Comparison of ENCODE assay signal across 23 cellular contexts in genomic region chr10:3968727-3969126, GRCh38.
DNase-seq lines count a peak whose midpoint lies in the region; ATAC-seq, FAIRE-seq and TF ChIP-seq lines count a peak whose summit lies in the region.
"Had no signal": no experiment of that assay in that cellular context is flagged by ENCODE, and none has a peak within 500 bp of the region (broad histone marks: within the 10 kb centered on the region; RNA-seq: fewer than 3 reads in every experiment).

No MANE protein-coding gene starts in this region.

- H3K9me3 Mint-ChIP-seq in activated CD8-positive, alpha-beta T cell treated with anti-CD3 and anti-CD28 coated beads, Interleukin-2, amount 10 ng/mL, durations not matched to agents 7 days and 5 days (ENCODE audit: insufficient read depth): peaks cover 14% of the 10 kb centered on the region
- no peaks in the 10 kb centered on the region for H3K9me3 Mint-ChIP-seq in activated CD8-positive, alpha-beta T cell treated with anti-CD3 and anti-CD28 coated beads for 36 hours
- H3K9me3 Mint-ChIP-seq: CD8-positive, alpha-beta memory T cell had no signal

- CTCF ChIA-PET in activated CD8-positive, alpha-beta T cell treated with anti-CD3 and anti-CD28 coated beads, Interleukin-2, amount 10 ng/mL, durations not matched to agents 7 days and 5 days (lab: Charles Lee): interaction anchor here (6.0 kb wide), 1 partner anchor 8 kb away, joined by 41 read pairs; no protein-coding TSS in a partner anchor
- CTCF ChIA-PET in activated CD8-positive, alpha-beta T cell treated with anti-CD3 and anti-CD28 coated beads for 36 hours (lab: Charles Lee): interaction anchor here (1.7 kb wide), 1 partner anchor 7 kb away, joined by 7 read pairs; no protein-coding TSS in a partner anchor

- POLR2A ChIA-PET in activated CD8-positive, alpha-beta T cell treated with anti-CD3 and anti-CD28 coated beads, Interleukin-2, amount 10 ng/mL, durations not matched to agents 7 days and 5 days (lab: Charles Lee): interaction anchor here (5.6 kb wide), 1 partner anchor 7 kb away, joined by 59 read pairs; no protein-coding TSS in a partner anchor
- POLR2A ChIA-PET in activated CD8-positive, alpha-beta T cell treated with anti-CD3 and anti-CD28 coated beads for 36 hours (lab: Charles Lee): no interaction called here

- TF ChIP-seq POLR2A in GM18505 (IDR thresholded peaks at IDR 0.05; ENCODE audit: borderline replicate concordance, extremely low read depth, insufficient read depth, insufficient read length): no peak
- TF ChIP-seq POLR2A in GM12891 (IDR thresholded peaks at IDR 0.05; ENCODE audit: low read depth, low read length): no peak

- no peak overlapping the region for H3K4me3 Mint-ChIP-seq in activated CD8-positive, alpha-beta T cell treated with anti-CD3 and anti-CD28 coated beads, Interleukin-2, amount 10 ng/mL, durations not matched to agents 7 days and 5 days
- H3K4me3 Mint-ChIP-seq in activated CD8-positive, alpha-beta T cell treated with anti-CD3 and anti-CD28 coated beads for 36 hours: no peak overlapping the region
- H3K4me3 Mint-ChIP-seq: CD14-positive monocyte had no signal

- no peak for TF ChIP-seq CTCF in activated CD8-positive, alpha-beta T cell treated with anti-CD3 and anti-CD28 coated beads for 36 hours (IDR thresholded peaks at IDR 0.05)

- H3K27ac Mint-ChIP-seq in activated CD8-positive, alpha-beta T cell treated with anti-CD3 and anti-CD28 coated beads, Interleukin-2, amount 10 ng/mL, durations not matched to agents 7 days and 5 days: peak overlapping the region; percentile 33
- no peak overlapping the region for H3K27ac Mint-ChIP-seq in activated CD8-positive, alpha-beta T cell treated with anti-CD3 and anti-CD28 coated beads for 36 hours

- no peak for DNase-seq in activated CD8-positive, alpha-beta T cell treated with anti-CD3 and anti-CD28 coated beads, Interleukin-2, amount 10 ng/mL, durations not matched to agents 7 days and 5 days
- no peak for DNase-seq in activated CD8-positive, alpha-beta T cell treated with anti-CD3 and anti-CD28 coated beads for 36 hours
- peak; percentile 50 for DNase-seq in dermis blood vessel endothelial cell
- peak; percentile 42 to 51 for DNase-seq in lung microvascular endothelial cell (ENCODE audit: low read depth in 2 of 2)
- DNase-seq in GM12891 (ENCODE audit: insufficient read length, low spot score): no peak
- DNase-seq in NCI-H1417 (lab: John Stamatoyannopoulos, UW): no peak
- DNase-seq: 8988T; ACHN; AML-193; BE2C; CD8-positive, alpha-beta memory T cell; DMS 273 treated with DMSO at 0.1 percent for 48 hours; DMS79; EL; GDM1; GOT3; HCEC 1CT had no signal

- peaks cover 69% of the 10 kb centered on the region for H3K36me3 Mint-ChIP-seq in activated CD8-positive, alpha-beta T cell treated with anti-CD3 and anti-CD28 coated beads, Interleukin-2, amount 10 ng/mL, durations not matched to agents 7 days and 5 days (ENCODE audit: low read depth)
- H3K36me3 Mint-ChIP-seq in activated CD8-positive, alpha-beta T cell treated with anti-CD3 and anti-CD28 coated beads for 36 hours (ENCODE audit: low read depth): no peaks in the 10 kb centered on the region
- H3K36me3 Mint-ChIP-seq: CD14-positive monocyte had no signal

- no peak for FAIRE-seq in GM12891 (lab: Jason Lieb, UNC)
- FAIRE-seq: A549, D721Med, GM12878, H54 had no signal

- no peaks in the 10 kb centered on the region for H3K27me3 Mint-ChIP-seq in activated CD8-positive, alpha-beta T cell treated with anti-CD3 and anti-CD28 coated beads, Interleukin-2, amount 10 ng/mL, durations not matched to agents 7 days and 5 days (ENCODE audit: low read depth)
- no peaks in the 10 kb centered on the region for H3K27me3 Mint-ChIP-seq in activated CD8-positive, alpha-beta T cell treated with anti-CD3 and anti-CD28 coated beads for 36 hours
- H3K27me3 Mint-ChIP-seq: CD8-positive, alpha-beta memory T cell had no signal

- no peak for ATAC-seq in activated CD8-positive, alpha-beta T cell treated with anti-CD3 and anti-CD28 coated beads, Interleukin-2, amount 10 ng/mL, durations not matched to agents 7 days and 5 days
- ATAC-seq in activated CD8-positive, alpha-beta T cell treated with anti-CD3 and anti-CD28 coated beads for 36 hours: no peak
- ATAC-seq in GM18505 (IDR thresholded peaks at IDR 0.05; ENCODE audit: unreplicated experiment): no peak
- ATAC-seq: A549, GM12878 had no signal

- intact Hi-C loops in activated CD8-positive, alpha-beta T cell treated with anti-CD3 and anti-CD28 coated beads for 36 hours (cut with micrococcal nuclease): no loop called here

- H3K4me1 Mint-ChIP-seq in activated CD8-positive, alpha-beta T cell treated with anti-CD3 and anti-CD28 coated beads, Interleukin-2, amount 10 ng/mL, durations not matched to agents 7 days and 5 days (ENCODE audit: low read depth): peaks cover 86% of the 10 kb centered on the region
- peaks cover 42% of the 10 kb centered on the region for H3K4me1 Mint-ChIP-seq in activated CD8-positive, alpha-beta T cell treated with anti-CD3 and anti-CD28 coated beads for 36 hours (ENCODE audit: low read depth)

TF ChIP-seq in GM12891, 5 proteins besides CTCF, POLR2A, EP300 and RAD21:
- TF ChIP-seq PAX5 (IDR thresholded peaks at IDR 0.05; ENCODE audit: insufficient read depth, low read length, severe bottlenecking) (no peak), POU2F2 (IDR thresholded peaks at IDR 0.05; ENCODE audit: low read depth, low read length) (no peak), SPI1 (IDR thresholded peaks at IDR 0.05; ENCODE audit: low read depth, low read length) (no peak), TAF1 (IDR thresholded peaks at IDR 0.05; ENCODE audit: low read depth, low read length) (no peak), POLR2AphosphoS5 (IDR thresholded peaks at IDR 0.05; ENCODE audit: low read depth, low read length) (no peak)

Comparison
In these comparisons a context has a peak if more than half of its experiments do, and no peak if none do; other contexts are left out.
1. DNase-seq: peak in dermis blood vessel endothelial cell (single experiment) and lung microvascular endothelial cell (2 of 2); none in activated CD8-positive, alpha-beta T cell treated with anti-CD3 and anti-CD28 coated beads, Interleukin-2, amount 10 ng/mL, durations not matched to agents 7 days and 5 days (single experiment), activated CD8-positive, alpha-beta T cell treated with anti-CD3 and anti-CD28 coated beads for 36 hours (single experiment), GM12891 (single experiment) and NCI-H1417 (0 of 3).